Comparison of ENCODE assay signal across 8 cellular contexts in genomic region chr14:75259510-75259855, GRCh38. TPM values are rescaled to one million over a fixed set of nuclear protein-coding genes. Genes with fewer than 3 reads are reported as not detected.
DNase-seq lines count a peak whose midpoint lies in the region; ATAC-seq, FAIRE-seq and TF ChIP-seq lines count a peak whose summit lies in the region.

No MANE protein-coding gene starts in this region.

- peak overlapping the region; percentile 53 for H4K8ac ChIP-seq in neuronal stem cell (ENCODE audit: low read depth, low read length)

- TF ChIP-seq CTCF in A549 (IDR thresholded peaks at IDR 0.05), result no peak
- TF ChIP-seq CTCF in GM13977 (IDR thresholded peaks at IDR 0.05; ENCODE audit: extremely low read depth, insufficient read depth, missing control alignments), result peak; percentile 2
- peak; percentile 22 to 31 (median 29) for TF ChIP-seq CTCF in esophagus muscularis mucosa (IDR thresholded peaks at IDR 0.05)

- H3K27me3 ChIP-seq in esophagus muscularis mucosa, result no peaks in the 10 kb centered on the region
- H3K27me3 ChIP-seq in neuronal stem cell (ENCODE audit: control insufficient read depth in 3 of 3, insufficient read depth in 3 of 3, low read depth in 1 of 3, low read length in 3 of 3), result peaks cover 0 to 1% (median 0%) of the 10 kb centered on the region in 3 experiments

- no peak overlapping the region for H2AK5ac ChIP-seq in neuronal stem cell (ENCODE audit: low read depth, low read length)

- H3K4me2 ChIP-seq in A549, result peak overlapping the region; percentile 81
- peak overlapping the region; percentile 50 for H3K4me2 ChIP-seq in neuronal stem cell (ENCODE audit: insufficient read depth, low read length, poor library complexity, severe bottlenecking)

- H3K36me3 ChIP-seq in SK-N-MC (ENCODE audit: insufficient read depth, low read length) (no peaks in the 10 kb centered on the region), esophagus muscularis mucosa (no peaks in the 10 kb centered on the region), neuronal stem cell (replicated peaks in 1 of 2; ENCODE audit: control insufficient read depth in 2 of 2, insufficient read depth in 2 of 2, low read length in 2 of 2) (no peaks in the 10 kb centered on the region)

- H3K4me3 ChIP-seq in A549 (peak overlapping the region; percentile 37), SK-N-MC (peak overlapping the region; percentile 77), esophagus muscularis mucosa (peak overlapping the region; percentile 47 to 61 (median 50)), neuronal stem cell (ENCODE audit: low read length in 2 of 2) (peak overlapping the region; percentile 41 to 48)

- H3K79me1 ChIP-seq in neuronal stem cell (ENCODE audit: low read depth, low read length), result no peaks in the 10 kb centered on the region

- ATAC-seq in A549 (peak in 1 of 2 experiments; percentile 38; a peak in 3 of 6 replicates), GM19035 (IDR thresholded peaks at IDR 0.05; ENCODE audit: unreplicated experiment) (no peak)

- H2BK120ac ChIP-seq in neuronal stem cell (ENCODE audit: low read depth, low read length), result no peak overlapping the region

- peaks cover 23% of the 10 kb centered on the region for H3K4me1 ChIP-seq in A549
- peaks cover 17 to 29% (median 23%) of the 10 kb centered on the region in 4 donors for H3K4me1 ChIP-seq in esophagus muscularis mucosa
- H3K4me1 ChIP-seq in neuronal stem cell (ENCODE audit: control insufficient read depth in 2 of 2, insufficient read depth in 1 of 2, low read depth in 1 of 2, low read length in 2 of 2), result peaks cover 8 to 10% of the 10 kb centered on the region in 2 donors

- H3K14ac ChIP-seq in neuronal stem cell (ENCODE audit: low read length), result no peak overlapping the region

- H3K9me3 ChIP-seq in A549 (no peaks in the 10 kb centered on the region), SK-N-MC (ENCODE audit: low read depth, low read length) (no peaks in the 10 kb centered on the region), esophagus muscularis mucosa (no peaks in the 10 kb centered on the region), neuronal stem cell (replicated peaks in 1 of 2; ENCODE audit: control insufficient read depth in 2 of 2, insufficient read depth in 1 of 2, low read depth in 1 of 2, low read length in 2 of 2) (peaks cover 0 to 4% of the 10 kb centered on the region in 2 donors)

- CTCF ChIA-PET in A549 (lab: Yijun Ruan, JAX), result interaction anchor here (0.6 to 1.9 kb wide), 9 partner anchors 9 to 73 kb away, joined by 3 to 10 read pairs (median 5); no protein-coding TSS in a partner anchor

- FAIRE-seq in A549 (lab: Jason Lieb, UNC), result no peak

- DNase-seq in A549 (ENCODE audit: low read depth in 1 of 2, low spot score in 1 of 2), result peak in 1 of 2 experiments; percentile 42
- DNase-seq in GM13977 (ENCODE audit: low spot score), result no peak
- no peak for DNase-seq in SK-N-MC (ENCODE audit: low read depth, low spot score)
- no peak for DNase-seq in esophagus muscularis mucosa (ENCODE audit: extremely low spot score)
- DNase-seq in neuronal stem cell (ENCODE audit: low spot score), result no peak
- no peak for DNase-seq in NCI-H2029 (lab: John Stamatoyannopoulos, UW)
- DNase-seq in LoVo (ENCODE audit: low spot score), result no peak

- POLR2A ChIA-PET in A549 (lab: Yijun Ruan, JAX), result interaction anchor here (1.0 to 2.1 kb wide), 13 partner anchors 8 to 133 kb away, joined by 3 to 16 read pairs (median 6); partner anchors contain the start of genes FOS and NEK9

- peak overlapping the region; percentile 17 for H2BK15ac ChIP-seq in neuronal stem cell (ENCODE audit: low read length)

- H2AFZ ChIP-seq in neuronal stem cell (ENCODE audit: low read length), result peak overlapping the region; percentile 93

- peak overlapping the region; percentile 67 to 88 for H3K27ac ChIP-seq in A549
- H3K27ac ChIP-seq in SK-N-MC, result peak overlapping the region; percentile 99
- peak overlapping the region; percentile 87 to 93 (median 92) for H3K27ac ChIP-seq in esophagus muscularis mucosa (replicated peaks in 1 of 4)
- peak overlapping the region; percentile 69 for H3K27ac ChIP-seq in neuronal stem cell (replicated peaks; ENCODE audit: low read length)

- no peak overlapping the region for H2BK5ac ChIP-seq in neuronal stem cell (ENCODE audit: low read length)

- H3K9ac ChIP-seq in SK-N-MC (ENCODE audit: insufficient read length), result peak overlapping the region; percentile 88
- H3K9ac ChIP-seq in neuronal stem cell (ENCODE audit: low read depth, low read length, poor library complexity), result no peak overlapping the region

- H4K91ac ChIP-seq in neuronal stem cell (ENCODE audit: low read depth, low read length, poor library complexity), result no peak overlapping the region

- in situ Hi-C loops in GM13977 (cut with MboI; ENCODE audit: low pct_unique_long_range_greater_than_20kb, low sequenced_read_pairs, unreplicated experiment), result no loop called here

- TF ChIP-seq EP300 in A549 (IDR thresholded peaks at IDR 0.05), result no peak
- peak; percentile 75 for TF ChIP-seq EP300 in esophagus muscularis mucosa (IDR thresholded peaks at IDR 0.05)

- no peak overlapping the region for H3K4ac ChIP-seq in neuronal stem cell (ENCODE audit: low read length)

- H2BK12ac ChIP-seq in neuronal stem cell (ENCODE audit: low read length), result no peak overlapping the region

- peak overlapping the region; percentile 92 for H3K18ac ChIP-seq in neuronal stem cell (ENCODE audit: low read length)

- intact Hi-C loops in esophagus muscularis mucosa (cut with DNase I), result no loop called here

- H3K23ac ChIP-seq in neuronal stem cell (ENCODE audit: low read depth, low read length, poor library complexity), result no peak overlapping the region

- WGBS in A549 (ENCODE audit: missing lambda C conversion rate), result 33% methylated on average over 7 of the region's 7 CpGs
- 3% methylated on average over 7 of the region's 7 CpGs for WGBS in esophagus muscularis mucosa
- WGBS in neuronal stem cell (ENCODE audit: extremely low coverage in 2 of 2, insufficient read length in 2 of 2, insufficient replicate concordance in 1 of 2), 2 donors, result no CpG with 5 or more reads among the region's 7 CpGs

- TF ChIP-seq POLR2A in A549 (IDR thresholded peaks at IDR 0.05; ENCODE audit: low read length), result no peak
- TF ChIP-seq POLR2A in esophagus muscularis mucosa (IDR thresholded peaks at IDR 0.05; ENCODE audit: low read depth), result no peak

- no peak for TF ChIP-seq RAD21 in A549 (conservative IDR thresholded peaks at IDR 0.05 in 1 of 2, IDR thresholded peaks at IDR 0.05 in 1 of 2)

TF ChIP-seq in A549, 52 proteins besides CTCF, POLR2A, EP300 and RAD21:
- TF ChIP-seq FOSB (CRISPR knock-in tag; IDR thresholded peaks at IDR 0.05) (peak; percentile 57; the same call in 1 of the 2 replicates), PHF8 (IDR thresholded peaks at IDR 0.05; ENCODE audit: borderline replicate concordance, low read depth) (0 out of 2 replicates have a peak, but pooled peaks have one; percentile 37), HOXB5 (CRISPR knock-in tag; IDR thresholded peaks at IDR 0.05) (peak; percentile 46; the same call in 1 of the 2 replicates), EHF (CRISPR knock-in tag; IDR thresholded peaks at IDR 0.05) (peak; percentile 82; the same call in 1 of the 2 replicates), HOXA7 (CRISPR knock-in tag; IDR thresholded peaks at IDR 0.05) (peak; percentile 27; the same call in 1 of the 2 replicates), ATOH8 (CRISPR knock-in tag; IDR thresholded peaks at IDR 0.05; ENCODE audit: low read depth) (peak; percentile 75), REST (IDR thresholded peaks at IDR 0.05) (no peak), HOXB13 (CRISPR knock-in tag; IDR thresholded peaks at IDR 0.05; ENCODE audit: low read depth) (peak; percentile 60), GATA3 (IDR thresholded peaks at IDR 0.05; ENCODE audit: borderline replicate concordance) (no peak)

RNA-seq across cellular contexts. Expression of gene FOS, which starts 19.1 kb away (rescaled TPM):
- polyA plus RNA-seq in A549 (2011; rRNA removed) (197 and 256 TPM in 2 replicates), A549 (2017; fragmentation: RNase III; extraction: RNeasy Plus Mini Kit Qiagen cat#74134 plus additional on column Dnase treatment) (2.0 to 4.2 TPM (median 2.7 TPM) in 3 replicates)
- 224 and 245 TPM in 2 replicates for polyA plus RNA-seq in A549 (2012; cell fraction: cytosol; rRNA removed)
- 701 and 1,020 TPM in 2 replicates for polyA plus RNA-seq in A549 (2012; cell fraction: nucleus; rRNA removed)
- 237 and 281 TPM in 2 replicates for polyA minus RNA-seq in A549 (2011; rRNA and poly(A)+ RNA removed)
- total RNA-seq in esophagus muscularis mucosa, result 100 to 1,000 TPM in 2 of 4 donors, 10 to 100 TPM in 2; 68.6 to 695 (median 143) TPM
- 20.4 TPM for polyA plus RNA-seq in neuronal stem cell (2013, experiment 1 of 2)
- polyA plus RNA-seq in neuronal stem cell (2013, experiment 2 of 2), result 21.0 TPM
